ENCODE assay signal across 20 cellular contexts in genomic region chr13:110413311-110414040, GRCh38.
A peak's percentile ranks its signal among the peaks of the same experiment; 100 is the strongest.
DNase-seq lines count a peak whose midpoint lies in the region; ATAC-seq and TF ChIP-seq lines count a peak whose summit lies in the region.
"Had no signal": no experiment of that assay in that cellular context is flagged by ENCODE, and none has a peak within 500 bp of the region (broad histone marks: within the 10 kb centered on the region; RNA-seq: fewer than 3 reads in every experiment).

No MANE protein-coding gene starts in this region.

- H3K36me3 ChIP-seq in right atrium auricular region (no peaks in the 10 kb centered on the region), left lung (no peaks in the 10 kb centered on the region), gastrocnemius medialis (no peaks in the 10 kb centered on the region)
- H3K36me3 ChIP-seq: neural progenitor cell had no signal

- peaks cover 8% of the 10 kb centered on the region for H3K4me1 Mint-ChIP-seq in activated T-cell treated with anti-CD3 and anti-CD28 coated beads, Interleukin-2, amount 50 U/mL, for 24 hours (ENCODE audit: low read depth)

- no peaks in the 10 kb centered on the region for H3K9me3 Mint-ChIP-seq in activated T-cell treated with anti-CD3 and anti-CD28 coated beads, Interleukin-2, amount 50 U/mL, for 24 hours
- H3K9me3 Mint-ChIP-seq: neural progenitor cell; stimulated activated naive CD8-positive, alpha-beta T cell treated with anti-CD3 and anti-CD28 coated beads, Interleukin-15, Interleukin-2, amounts not matched to agents 100 ng/mL and 50 ng/mL, for 24 hours had no signal

- in situ Hi-C loops in gastrocnemius medialis (cut with MboI; ENCODE audit: low sequenced_read_pairs in 4 of 4): loop anchor here in 3 of 4 donors (5.0 to 25.0 kb wide), 4 partner anchors 109 to 189 kb away; partner anchors contain the start of genes COL4A1 (in 1 of the 3) and COL4A2 (in 1 of the 3)

- TF ChIP-seq POLR2A in gastrocnemius medialis (IDR thresholded peaks at IDR 0.05): no peak

- peaks cover 0 to 93% of the 10 kb centered on the region in 2 donors for H3K4me1 ChIP-seq in right atrium auricular region
- H3K4me1 ChIP-seq in left lung: peaks cover 0 to 41% of the 10 kb centered on the region in 2 donors
- H3K4me1 ChIP-seq in gastrocnemius medialis: peaks cover 58 to 68% of the 10 kb centered on the region in 2 donors
- H3K4me1 ChIP-seq: neural progenitor cell had no signal

- H3K9me3 ChIP-seq in right atrium auricular region: no peaks in the 10 kb centered on the region
- no peaks in the 10 kb centered on the region for H3K9me3 ChIP-seq in left lung
- H3K9me3 ChIP-seq in gastrocnemius medialis: no peaks in the 10 kb centered on the region

- TF ChIP-seq CTCF in right atrium auricular region (IDR thresholded peaks at IDR 0.05): no peak
- TF ChIP-seq CTCF in left lung (IDR thresholded peaks at IDR 0.05): no peak
- TF ChIP-seq CTCF in gastrocnemius medialis (IDR thresholded peaks at IDR 0.05 in 4 of 5, conservative IDR thresholded peaks at IDR 0.05 in 1 of 5): no peak

- H3K27ac Mint-ChIP-seq in activated T-cell treated with anti-CD3 and anti-CD28 coated beads, Interleukin-2, amount 50 U/mL, for 24 hours: no peak overlapping the region
- H3K27ac Mint-ChIP-seq: stimulated activated naive CD8-positive, alpha-beta T cell treated with anti-CD3 and anti-CD28 coated beads, Interleukin-15, Interleukin-2, amounts not matched to agents 100 ng/mL and 50 ng/mL, for 24 hours had no signal

- H3K27ac ChIP-seq in right atrium auricular region (peak overlapping the region; percentile 93), left lung (peak overlapping the region; percentile 4 to 18), gastrocnemius medialis (peak overlapping the region; percentile 69 to 87 (median 72))
- H3K27ac ChIP-seq: neural progenitor cell, SK-N-MC had no signal

- no peaks in the 10 kb centered on the region for H3K36me3 Mint-ChIP-seq in activated T-cell treated with anti-CD3 and anti-CD28 coated beads, Interleukin-2, amount 50 U/mL, for 24 hours (ENCODE audit: low read depth)

- H3K27me3 ChIP-seq in right atrium auricular region: no peaks in the 10 kb centered on the region
- H3K27me3 ChIP-seq in left lung: peaks cover 0 to 11% of the 10 kb centered on the region in 2 donors
- H3K27me3 ChIP-seq in gastrocnemius medialis: no peaks in the 10 kb centered on the region
- H3K27me3 ChIP-seq: neural progenitor cell had no signal

- no peak overlapping the region for H3K4me3 Mint-ChIP-seq in activated T-cell treated with anti-CD3 and anti-CD28 coated beads, Interleukin-2, amount 50 U/mL, for 24 hours
- H3K4me3 Mint-ChIP-seq: neural progenitor cell; stimulated activated naive CD8-positive, alpha-beta T cell treated with anti-CD3 and anti-CD28 coated beads, Interleukin-15, Interleukin-2, amounts not matched to agents 100 ng/mL and 50 ng/mL, for 24 hours had no signal

- H3K27me3 Mint-ChIP-seq in activated T-cell treated with anti-CD3 and anti-CD28 coated beads, Interleukin-2, amount 50 U/mL, for 24 hours: peaks cover 98% of the 10 kb centered on the region

- no peak for DNase-seq in right atrium auricular region (ENCODE audit: low spot score)
- no peak for DNase-seq in Right ventricle myocardium inferior (ENCODE audit: missing footprints)
- no peak for DNase-seq in left lung
- no peak for DNase-seq in gastrocnemius medialis
- no peak for DNase-seq in AG08395 (ENCODE audit: low spot score)
- no peak for DNase-seq in activated T-cell treated with anti-CD3 and anti-CD28 coated beads, Interleukin-2, amount 50 U/mL, for 24 hours
- no peak for DNase-seq in inferior parietal cortex (ENCODE audit: extremely low spot score)
- no peak for DNase-seq in SKM-1 (lab: John Stamatoyannopoulos, UW; ENCODE audit: unreplicated experiment)
- DNase-seq: activated CD4-positive, alpha-beta T cell treated with anti-CD3 and anti-CD28 coated beads, Interleukin-2, amount 50 U/mL, for 1 hour; activated T-cell treated with anti-CD3 and anti-CD28 coated beads, Interleukin-2, amount 50 U/mL, for 48 hours; cortex of kidney; H7; KBM-7; NCI-H1105; NCI-H2227 treated with DMSO at 0.1 percent for 48 hours had no signal

- intact Hi-C loops in Right ventricle myocardium inferior (cut with DNase I) (loop anchor here (2.0 to 5.0 kb wide), 2 partner anchors 36 to 191 kb away; no protein-coding TSS in a partner anchor), left lung (cut with DNase I) (loop anchor here (10.0 kb wide), 1 partner anchor 179 kb away; no protein-coding TSS in a partner anchor), gastrocnemius medialis (cut with DNase I; ENCODE audit: low total_unique reads) (loop anchor here (5.0 to 10.0 kb wide), 3 partner anchors 109 to 301 kb away; partner anchors contain the start of gene ING1)

- no peak for ATAC-seq in Right ventricle myocardium inferior
- no peak for ATAC-seq in left lung
- ATAC-seq in gastrocnemius medialis: no peak
- ATAC-seq: esophagus mucosa, GM12878 had no signal

- H3K4me3 ChIP-seq in right atrium auricular region: no peak overlapping the region
- H3K4me3 ChIP-seq in left lung: no peak overlapping the region
- H3K4me3 ChIP-seq in gastrocnemius medialis: no peak overlapping the region
- H3K4me3 ChIP-seq: GM12878, neural progenitor cell, SK-N-MC had no signal

Comparison
In these comparisons a context has a peak if more than half of its experiments do, and no peak if none do; other contexts are left out.
1. H3K27ac ChIP-seq: peak in every context shown above with its lines; median percentile 93 in right atrium auricular region; 72 in gastrocnemius medialis; 11 in left lung.